ENCODE assay signal across 11 cellular contexts in the genomic region with DNA sequence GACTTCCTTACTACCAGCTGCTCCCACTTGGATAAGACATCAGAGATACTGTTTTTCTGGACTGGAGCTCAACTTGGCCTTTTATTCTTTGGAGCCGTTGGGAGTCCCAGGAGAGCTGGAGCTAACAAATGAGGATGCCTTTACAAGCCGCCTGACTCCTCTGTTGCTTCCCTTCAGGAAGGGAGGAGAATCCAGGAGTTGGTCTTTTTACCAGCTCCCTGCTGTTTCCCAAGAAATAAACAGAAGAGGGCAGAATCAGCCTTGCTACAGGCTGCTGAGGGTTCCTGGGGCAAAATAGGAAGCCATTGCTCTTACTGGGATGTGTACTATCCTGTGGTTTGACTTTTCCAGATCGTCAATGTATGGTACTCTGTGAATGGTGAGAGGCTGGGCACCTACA. TPM values are rescaled to one million over a fixed set of nuclear protein-coding genes. Genes with fewer than 3 reads are reported as not detected.
A peak's percentile ranks its signal among the peaks of the same experiment; 100 is the strongest.
DNase-seq lines count a peak whose midpoint lies in the region; ATAC-seq, FAIRE-seq and TF ChIP-seq lines count a peak whose summit lies in the region.
"Had no signal": no experiment of that assay in that cellular context is flagged by ENCODE, and none has a peak within 500 bp of the region (broad histone marks: within the 10 kb centered on the region; RNA-seq: fewer than 3 reads in every experiment).

No MANE protein-coding gene starts in this region.

- H3K4me1 ChIP-seq in HUES6 (ENCODE audit: control insufficient read depth, insufficient read depth, low read length), result peaks cover 7% of the 10 kb centered on the region; the same call in 1 of the 2 replicates
- peaks cover 21 to 31% of the 10 kb centered on the region in 2 donors for H3K4me1 ChIP-seq in adrenal gland (replicated peaks in 1 of 2)
- H3K4me1 ChIP-seq in mesodermal cell (ENCODE audit: control insufficient read depth, insufficient read depth, low read length, poor library complexity, severe bottlenecking), result peaks cover 14% of the 10 kb centered on the region

- H3K36me3 ChIP-seq in HUES6 (ENCODE audit: control insufficient read depth, insufficient read depth, low read length) (peaks cover 50% of the 10 kb centered on the region), adrenal gland (replicated peaks in 1 of 2) (peaks cover 0 to 62% of the 10 kb centered on the region in 2 donors), mesodermal cell (ENCODE audit: control insufficient read depth, insufficient read depth, low read length) (peaks cover 65% of the 10 kb centered on the region)

- no peak for DNase-seq in AG04449 (ENCODE audit: low read depth, low spot score)
- DNase-seq in adrenal gland, result no peak
- DNase-seq in NCI-H2227 (lab: John Stamatoyannopoulos, UW; ENCODE audit: unreplicated experiment), result no peak
- DNase-seq in RCC 7860 (ENCODE audit: low spot score), result no peak
- DNase-seq in pons (ENCODE audit: low spot score), result no peak
- DNase-seq: aorta had no signal

- no peak for ATAC-seq in GM18511 (IDR thresholded peaks at IDR 0.05; ENCODE audit: unreplicated experiment)

- no peak for TF ChIP-seq POLR2A in adrenal gland (IDR thresholded peaks at IDR 0.05)

- no peaks in the 10 kb centered on the region for H3K9me3 ChIP-seq in HUES6 (ENCODE audit: control insufficient read depth, insufficient read depth, low read depth, low read length)
- no peaks in the 10 kb centered on the region for H3K9me3 ChIP-seq in adrenal gland (replicated peaks in 1 of 3)
- H3K9me3 ChIP-seq in mesodermal cell (ENCODE audit: control insufficient read depth, low read length), result no peaks in the 10 kb centered on the region

- H3K27me3 ChIP-seq in HUES6 (ENCODE audit: control insufficient read depth, insufficient read depth, low read length) (no peaks in the 10 kb centered on the region), adrenal gland (no peaks in the 10 kb centered on the region)

- intact Hi-C loops in adrenal gland (cut with DNase I), result no loop called here

- no peak for FAIRE-seq in RCC 7860 (lab: Jason Lieb, UNC)

- peak overlapping the region; percentile 28 for H3K9ac ChIP-seq in HUES6 (ENCODE audit: low read length)

- H3K27ac ChIP-seq in HUES6 (ENCODE audit: low read depth, low read length), result no peak overlapping the region
- H3K27ac ChIP-seq in adrenal gland, result peak overlapping the region in 3 of 5 donors; percentile 57 to 90 (median 87)
- H3K27ac ChIP-seq in mesodermal cell (ENCODE audit: low read depth, low read length, severe bottlenecking), result no peak overlapping the region

- 48 to 76% (median 70%) methylated on average over 3 of the region's 3 CpGs for WGBS in adrenal gland, 4 donors
- 92 to 94% methylated on average over 3 of the region's 3 CpGs for WGBS in mesodermal cell (ENCODE audit: insufficient coverage in 2 of 2), 2 experiments

- CTCF ChIA-PET in AG04449 (lab: Yijun Ruan, JAX), result interaction anchor here (0.9 to 2.7 kb wide), 7 partner anchors 8 to 141 kb away, joined by 3 to 9 read pairs (median 4); no protein-coding TSS in a partner anchor

- peak; percentile 1 for TF ChIP-seq CTCF in AG04449 (IDR thresholded peaks at IDR 0.05; ENCODE audit: insufficient read depth, low read length, missing control alignments)
- TF ChIP-seq CTCF in adrenal gland (IDR thresholded peaks at IDR 0.05), result no peak

- H3K4me3 ChIP-seq in AG04449 (ENCODE audit: low read depth, low read length) (peak overlapping the region; percentile 18; the same call in 1 of the 2 replicates), HUES6 (ENCODE audit: low read depth, low read length) (no peak overlapping the region), adrenal gland (no peak overlapping the region), mesodermal cell (ENCODE audit: extremely low read depth, insufficient read depth, low read length, poor library complexity, severe bottlenecking) (peak overlapping the region; percentile 2)

- POLR2A ChIA-PET in AG04449 (lab: Yijun Ruan, JAX), result interaction anchor here (1.1 to 1.2 kb wide), 3 partner anchors 12 to 112 kb away, joined by 3 to 5 read pairs (median 3); partner anchors contain the start of genes CCDC28B and MARCKSL1

RNA-seq across cellular contexts. Expression of gene EIF3I, which starts 1.5 kb away (rescaled TPM):
- 100 to 1,000 TPM; 187 to 672 (median 200) TPM for total RNA-seq in adrenal gland
- 100 to 1,000 TPM; 196 to 312 (median 294) TPM for polyA plus RNA-seq in adrenal gland
- 240 TPM for polyA plus RNA-seq in mesodermal cell (2013, experiment 1 of 2)
- 222 TPM for polyA plus RNA-seq in mesodermal cell (2013, experiment 2 of 2)

RNA-seq across cellular contexts. Expression of gene TMEM234, which starts 1.5 kb away (rescaled TPM):
- 10 to 100 TPM in 6 of 8 donors, 1 to 10 TPM in 2; 2.1 to 27.1 (median 16.3) TPM for total RNA-seq in adrenal gland
- polyA plus RNA-seq in adrenal gland, result 10 to 100 TPM; 10.2 to 57.7 (median 34.6) TPM
- 10.3 TPM for polyA plus RNA-seq in mesodermal cell (2013, experiment 1 of 2)
- polyA plus RNA-seq in mesodermal cell (2013, experiment 2 of 2), result 9.6 TPM

RNA-seq across cellular contexts. Expression of gene DCDC2B, which starts 14.8 kb away (rescaled TPM):
- not detected for total RNA-seq in adrenal gland
- polyA plus RNA-seq in adrenal gland, result not detected
- not detected for polyA plus RNA-seq in mesodermal cell (2013, experiment 1 of 2)
- not detected for polyA plus RNA-seq in mesodermal cell (2013, experiment 2 of 2)
- total RNA-seq: aorta, HT1080, kidney epithelial cell had no signal
- polyA plus RNA-seq: aorta had no signal

RNA-seq across cellular contexts. Expression of gene IQCC, which starts 18.2 kb away (rescaled TPM):
- 1 to 10 TPM; 1.5 to 3.6 (median 2.5) TPM for total RNA-seq in adrenal gland
- polyA plus RNA-seq in adrenal gland, result 1 to 10 TPM; 3.1 to 3.9 (median 3.6) TPM
- 3.9 TPM for polyA plus RNA-seq in mesodermal cell (2013, experiment 1 of 2)
- polyA plus RNA-seq in mesodermal cell (2013, experiment 2 of 2), result 3.6 TPM

RNA-seq across cellular contexts. Expression of gene CCDC28B, which starts 23.3 kb away (rescaled TPM):
- 10 to 100 TPM; 11.4 to 31.4 (median 20.1) TPM for total RNA-seq in adrenal gland
- 10 to 100 TPM in 2 of 3 donors, 1 to 10 TPM in 1; 3.4 to 47.7 (median 42.6) TPM for polyA plus RNA-seq in adrenal gland
- 30.2 TPM for polyA plus RNA-seq in mesodermal cell (2013, experiment 1 of 2)
- 33.3 TPM for polyA plus RNA-seq in mesodermal cell (2013, experiment 2 of 2)

Comparison
In these comparisons a context has a peak if more than half of its experiments do, and no peak if none do; other contexts are left out.
1. H3K4me3 ChIP-seq: peak in AG04449 (single experiment) and mesodermal cell (single experiment); none in HUES6 (single experiment) and adrenal gland (0 of 4).
2. H3K27ac ChIP-seq: peak in adrenal gland (3 of 5); none in HUES6 (single experiment) and mesodermal cell (single experiment).